Comparison of ENCODE assay signal across 8 cellular contexts in the genomic region with DNA sequence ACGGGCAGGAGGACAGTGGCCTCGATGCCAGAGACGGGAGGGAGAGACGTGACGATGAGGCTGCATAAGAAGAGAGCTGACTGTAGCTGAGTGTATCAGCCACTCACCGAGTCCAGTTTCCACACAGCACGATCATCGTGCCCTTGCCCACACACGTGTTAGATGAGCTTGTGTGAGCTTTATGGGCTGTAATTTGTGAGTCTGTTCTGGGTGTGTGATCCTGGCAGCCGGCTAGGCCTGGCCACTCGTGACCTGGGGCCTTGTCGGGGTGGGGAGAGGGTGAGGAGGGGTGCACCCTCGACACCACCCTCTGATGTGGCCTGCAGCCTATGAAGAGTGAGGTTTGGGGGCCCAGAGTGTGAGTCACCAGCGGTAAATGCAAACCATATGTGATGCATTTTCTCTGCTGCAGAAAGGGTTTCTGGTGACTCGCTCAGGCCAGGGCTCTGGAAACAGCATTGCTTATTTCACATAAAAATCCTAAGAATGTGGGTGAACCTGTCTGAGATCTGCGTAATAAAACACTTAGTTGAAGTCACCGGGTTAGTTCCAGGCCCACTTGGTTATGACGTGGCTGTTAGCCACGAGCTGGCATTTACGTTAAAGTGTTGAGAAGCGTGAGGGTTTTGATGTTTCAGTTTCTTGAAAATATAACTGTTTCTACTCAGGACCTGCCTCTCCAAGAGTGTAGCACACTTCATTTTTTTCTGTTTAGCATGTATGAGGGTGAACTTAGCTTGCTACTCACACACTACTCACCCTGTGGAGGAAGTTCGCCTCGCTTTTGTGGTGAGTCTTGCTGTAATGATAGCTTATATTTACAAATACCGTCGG. TPM values are rescaled to one million over a fixed set of nuclear protein-coding genes. Genes with fewer than 3 reads are reported as not detected.
DNase-seq lines count a peak whose midpoint lies in the region; ATAC-seq, FAIRE-seq and TF ChIP-seq lines count a peak whose summit lies in the region.

No MANE protein-coding gene starts in this region.

- peaks cover 2% of the 10 kb centered on the region for H3K36me3 Mint-ChIP-seq in memory B cell

- H3K4me1 Mint-ChIP-seq in memory B cell, result peaks cover 21% of the 10 kb centered on the region

- FAIRE-seq in bronchial epithelial cell (lab: Jason Lieb, UNC), result peak; percentile 84
- FAIRE-seq in GM19239 (lab: Jason Lieb, UNC), result no peak

- DNase-seq in GOT3 (lab: John Stamatoyannopoulos, UW), result peak; percentile 48
- peak; percentile 46 for DNase-seq in T-helper 9 cell
- DNase-seq in bronchial epithelial cell (ENCODE audit: low read depth), result peak; percentile 72
- DNase-seq in memory B cell (ENCODE audit: low spot score in 2 of 2), result no peak
- DNase-seq in stimulated activated naive CD8-positive, alpha-beta T cell treated with anti-CD3 and anti-CD28 coated beads, Interleukin-15, Interleukin-2, amounts not matched to agents 100 U/mL and 50 U/mL, for 24 hours, result peak; percentile 73
- no peak for DNase-seq in GM19239 (ENCODE audit: insufficient read length, low spot score)
- no peak for DNase-seq in NCI-H2196 (lab: John Stamatoyannopoulos, UW; ENCODE audit: unreplicated experiment)

- ATAC-seq in memory B cell (ENCODE audit: low read depth) (no peak), GM21360 (IDR thresholded peaks at IDR 0.05; ENCODE audit: unreplicated experiment) (no peak)
- ATAC-seq in stimulated activated naive CD8-positive, alpha-beta T cell treated with anti-CD3 and anti-CD28 coated beads, Interleukin-15, Interleukin-2, amounts not matched to agents 100 U/mL and 50 U/mL, for 24 hours, result peak; percentile 78

- peak overlapping the region; percentile 93 for H3K27ac Mint-ChIP-seq in memory B cell

- H3K27me3 ChIP-seq in bronchial epithelial cell (ENCODE audit: control insufficient read depth, insufficient read depth, low read length), result peaks cover 2% of the 10 kb centered on the region

- H3K27me3 Mint-ChIP-seq in memory B cell, result no peaks in the 10 kb centered on the region

- H3K4me3 Mint-ChIP-seq in memory B cell, result no peak overlapping the region

- H3K4me3 ChIP-seq in bronchial epithelial cell (ENCODE audit: low read depth, low read length), result no peak overlapping the region

- no peaks in the 10 kb centered on the region for H3K9me3 Mint-ChIP-seq in memory B cell

- TF ChIP-seq CTCF in bronchial epithelial cell (IDR thresholded peaks at IDR 0.05; ENCODE audit: insufficient read depth, low read length, severe bottlenecking), result no peak

- no peaks in the 10 kb centered on the region for H3K36me3 ChIP-seq in bronchial epithelial cell (ENCODE audit: control insufficient read depth, insufficient read depth, low read length)

RNA-seq across cellular contexts. Expression of gene METRNL, which starts 4.2 kb away (rescaled TPM):
- total RNA-seq in bronchial epithelial cell, result 50.8 and 142 TPM in 2 replicates

Comparison
In these comparisons a context has a peak if more than half of its experiments do, and no peak if none do; other contexts are left out.
1. DNase-seq: peak in GOT3 (single experiment), T-helper 9 cell (single experiment), bronchial epithelial cell (single experiment) and stimulated activated naive CD8-positive, alpha-beta T cell treated with anti-CD3 and anti-CD28 coated beads, Interleukin-15, Interleukin-2, amounts not matched to agents 100 U/mL and 50 U/mL, for 24 hours (single experiment); none in memory B cell (0 of 2), GM19239 (single experiment) and NCI-H2196 (single experiment).